In genomic region chr16:912684-913613, GRCh38 we compare ENCODE assay signal across 1 cellular context.
TF ChIP-seq lines count a peak whose summit lies in the region.

No MANE protein-coding gene starts in this region.

TF ChIP-seq in HepG2, 621 proteins besides CTCF, POLR2A, EP300 and RAD21 (continued from another document and continues in another):
- peak; percentile 88 for TF ChIP-seq ZNF609 (CRISPR knock-in tag; IDR thresholded peaks at IDR 0.05; ENCODE audit: borderline replicate concordance)
- TF ChIP-seq ZNF512 (CRISPR knock-in tag; IDR thresholded peaks at IDR 0.05), result no peak
- TF ChIP-seq ZNF496 (CRISPR knock-in tag; IDR thresholded peaks at IDR 0.05; ENCODE audit: insufficient replicate concordance), result no peak
- no peak for TF ChIP-seq SRSF4 (IDR thresholded peaks at IDR 0.05; ENCODE audit: low read depth, low read length, poor library complexity, severe bottlenecking)
- no peak for TF ChIP-seq SSRP1 (CRISPR knock-in tag; IDR thresholded peaks at IDR 0.05)
- TF ChIP-seq TSC22D2 (CRISPR knock-in tag; IDR thresholded peaks at IDR 0.05; ENCODE audit: borderline replicate concordance), result no peak
- TF ChIP-seq ARID4A (CRISPR knock-in tag; IDR thresholded peaks at IDR 0.05; ENCODE audit: borderline replicate concordance), result peak; percentile 82; the same call in 1 of the 2 replicates
- TF ChIP-seq ESRRA (CRISPR knock-in tag; IDR thresholded peaks at IDR 0.05; ENCODE audit: low read depth), result peak; percentile 58; the same call in 1 of the 2 replicates
- no peak for TF ChIP-seq ZNF296 (CRISPR knock-in tag; conservative IDR thresholded peaks at IDR 0.05)
- peak; percentile 60; the same call in 1 of the 2 replicates for TF ChIP-seq GZF1 (CRISPR knock-in tag; IDR thresholded peaks at IDR 0.05)
- no peak; the same call in 1 of the 2 replicates for TF ChIP-seq ZNF616 (CRISPR knock-in tag; IDR thresholded peaks at IDR 0.05; ENCODE audit: low read depth)
- peak; percentile 59; the same call in 1 of the 2 replicates for TF ChIP-seq THAP11 (CRISPR knock-in tag; IDR thresholded peaks at IDR 0.05)
- TF ChIP-seq AHR (CRISPR knock-in tag; IDR thresholded peaks at IDR 0.05), result peak; percentile 75; the same call in 1 of the 2 replicates
- 0 out of 2 replicates have a peak, but pooled peaks have one; percentile 38 for TF ChIP-seq BORCS8-MEF2B (CRISPR knock-in tag; IDR thresholded peaks at IDR 0.05)
- no peak for TF ChIP-seq RNF219 (CRISPR knock-in tag; IDR thresholded peaks at IDR 0.05)
- TF ChIP-seq ZBTB26 (CRISPR knock-in tag; IDR thresholded peaks at IDR 0.05; ENCODE audit: borderline replicate concordance), result peak; percentile 41; the same call in 1 of the 2 replicates
- peak; percentile 71 for TF ChIP-seq ZHX2 (IDR thresholded peaks at IDR 0.05; ENCODE audit: low read depth)
- TF ChIP-seq ZHX2 (CRISPR knock-in tag; IDR thresholded peaks at IDR 0.05; ENCODE audit: borderline replicate concordance), result no peak
- peak; percentile 67; the same call in 1 of the 2 replicates for TF ChIP-seq ZNF639 (CRISPR knock-in tag; conservative IDR thresholded peaks at IDR 0.05)
- no peak for TF ChIP-seq ZSCAN5A (CRISPR knock-in tag; IDR thresholded peaks at IDR 0.05; ENCODE audit: borderline replicate concordance)
- TF ChIP-seq ETV6 (CRISPR knock-in tag; conservative IDR thresholded peaks at IDR 0.05), result no peak
- TF ChIP-seq MED8 (CRISPR knock-in tag; IDR thresholded peaks at IDR 0.05; ENCODE audit: insufficient replicate concordance), result no peak
- TF ChIP-seq ZNF670 (CRISPR knock-in tag; IDR thresholded peaks at IDR 0.05; ENCODE audit: borderline replicate concordance), result no peak
- no peak for TF ChIP-seq NFIB (CRISPR knock-in tag; IDR thresholded peaks at IDR 0.05; ENCODE audit: borderline replicate concordance)
- TF ChIP-seq ZNF451 (CRISPR knock-in tag; IDR thresholded peaks at IDR 0.05), result peak; percentile 66; the same call in 1 of the 2 replicates
- peak; percentile 91; the same call in 1 of the 2 replicates for TF ChIP-seq KDM5B (CRISPR knock-in tag; IDR thresholded peaks at IDR 0.05; ENCODE audit: borderline replicate concordance)
